In the genomic region with DNA sequence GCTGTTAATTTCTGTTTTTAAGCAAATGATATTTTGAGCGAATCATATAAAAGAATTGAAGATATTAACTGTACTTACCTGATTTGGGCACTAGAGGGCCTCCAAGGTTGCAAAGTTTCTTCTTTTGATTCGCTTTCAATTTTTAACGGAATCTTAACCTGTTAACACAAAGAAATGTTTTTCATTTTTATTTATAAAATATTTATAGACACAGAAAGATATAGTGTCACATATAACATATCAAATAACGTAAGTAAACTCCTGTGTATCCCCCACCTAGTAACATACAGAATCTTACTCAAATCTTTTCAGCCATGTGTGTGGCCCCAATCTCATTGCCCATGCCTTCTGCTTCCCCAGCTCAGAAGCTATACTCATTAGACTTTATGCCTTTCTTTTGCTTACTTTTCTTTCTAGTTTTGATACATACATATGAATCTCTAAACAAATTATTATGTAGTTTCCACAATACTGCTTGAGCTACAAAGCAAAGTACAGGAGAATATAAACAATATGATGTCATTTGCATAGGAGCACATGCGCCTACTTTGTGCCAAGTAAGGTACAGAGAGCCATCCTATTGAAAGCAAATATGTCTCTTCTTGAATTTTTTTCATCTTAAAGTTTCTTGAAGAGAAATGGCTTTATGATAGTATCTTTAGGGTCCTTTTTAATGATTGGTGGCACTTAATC, we compare ENCODE assay signal across 8 cellular contexts. TPM values are rescaled to one million over a fixed set of nuclear protein-coding genes. Genes with fewer than 3 reads are reported as not detected.
DNase-seq lines count a peak whose midpoint lies in the region; ATAC-seq and TF ChIP-seq lines count a peak whose summit lies in the region.

No MANE protein-coding gene starts in this region.

- H3K27me3 Mint-ChIP-seq in activated naive CD4-positive, alpha-beta T cell treated with anti-CD3 and anti-CD28 coated beads, Interleukin-2, amount 50 U/mL, for 24 hours, result no peaks in the 10 kb centered on the region

- no peaks in the 10 kb centered on the region for H3K9me3 Mint-ChIP-seq in activated naive CD4-positive, alpha-beta T cell treated with anti-CD3 and anti-CD28 coated beads, Interleukin-2, amount 50 U/mL, for 24 hours

- TF ChIP-seq CTCF in astrocyte of the cerebellum (IDR thresholded peaks at IDR 0.05; ENCODE audit: low read depth, low read length, missing control alignments) (peak; percentile 61), left lung (IDR thresholded peaks at IDR 0.05) (peak; percentile 53 to 64), vagina (IDR thresholded peaks at IDR 0.05) (peak; percentile 33 to 52 (median 43))

- H3K27ac Mint-ChIP-seq in activated naive CD4-positive, alpha-beta T cell treated with anti-CD3 and anti-CD28 coated beads, Interleukin-2, amount 50 U/mL, for 24 hours, result peak overlapping the region; percentile 85

- in situ Hi-C loops in astrocyte of the cerebellum (cut with HindIII; ENCODE audit: low sequenced_read_pairs), result no loop called here

- H3K27ac ChIP-seq in left lung (no peak overlapping the region), vagina (no peak overlapping the region)

- no peak for TF ChIP-seq POLR2A in vagina (IDR thresholded peaks at IDR 0.05)

- H3K9me3 ChIP-seq in left lung (no peaks in the 10 kb centered on the region), vagina (no peaks in the 10 kb centered on the region)

- H3K27me3 ChIP-seq in left lung, result no peaks in the 10 kb centered on the region
- no peaks in the 10 kb centered on the region for H3K27me3 ChIP-seq in vagina

- H3K4me1 Mint-ChIP-seq in activated naive CD4-positive, alpha-beta T cell treated with anti-CD3 and anti-CD28 coated beads, Interleukin-2, amount 50 U/mL, for 24 hours, result peaks cover 41% of the 10 kb centered on the region

- peak; percentile 71 for ATAC-seq in left lung

- intact Hi-C loops in left lung (cut with DNase I), result no loop called here
- intact Hi-C loops in vagina (cut with DNase I), result loop anchor here (2.0 kb wide), 1 partner anchor 1018 kb away; no protein-coding TSS in a partner anchor

- H3K4me3 ChIP-seq in astrocyte of the cerebellum (ENCODE audit: low read depth, low read length), result no peak overlapping the region
- H3K4me3 ChIP-seq in left lung, result no peak overlapping the region
- no peak overlapping the region for H3K4me3 ChIP-seq in vagina

- peaks cover 0 to 4% of the 10 kb centered on the region in 2 donors for H3K4me1 ChIP-seq in left lung
- no peaks in the 10 kb centered on the region for H3K4me1 ChIP-seq in vagina

- H3K4me3 Mint-ChIP-seq in activated naive CD4-positive, alpha-beta T cell treated with anti-CD3 and anti-CD28 coated beads, Interleukin-2, amount 50 U/mL, for 24 hours, result peak overlapping the region; percentile 70

- DNase-seq in activated naive CD4-positive, alpha-beta T cell (lab: John Stamatoyannopoulos, UW), result no peak
- DNase-seq in HCEC 1CT (peak; percentile 2), NCI-H345 treated with DMSO at 0.1 percent for 48 hours (lab: John Stamatoyannopoulos, UW; ENCODE audit: unreplicated experiment) (peak; percentile 31), astrocyte of the cerebellum (ENCODE audit: low read depth) (peak; percentile 24), left lung (no peak), vagina (ENCODE audit: extremely low spot score in 2 of 2) (no peak), AG08396 (ENCODE audit: low spot score) (no peak)

- H3K36me3 ChIP-seq in left lung (no peaks in the 10 kb centered on the region), vagina (no peaks in the 10 kb centered on the region)

- no peaks in the 10 kb centered on the region for H3K36me3 Mint-ChIP-seq in activated naive CD4-positive, alpha-beta T cell treated with anti-CD3 and anti-CD28 coated beads, Interleukin-2, amount 50 U/mL, for 24 hours

RNA-seq across cellular contexts. Expression of a gene that starts 49.5 kb away (rescaled TPM):
- total RNA-seq in left lung (not detected), vagina (not detected)

Comparison
In these comparisons a context has a peak if more than half of its experiments do, and no peak if none do; other contexts are left out.
1. DNase-seq: peak in HCEC 1CT (single experiment), NCI-H345 treated with DMSO at 0.1 percent for 48 hours (single experiment) and astrocyte of the cerebellum (single experiment); none in activated naive CD4-positive, alpha-beta T cell (0 of 4), left lung (0 of 2), vagina (0 of 2) and AG08396 (single experiment).
2. Peak in every context shown above with its lines, with median percentiles within 50 percentile points of each other: CTCF ChIP-seq.